ENCODE assay signal across 8 cellular contexts in the genomic region with DNA sequence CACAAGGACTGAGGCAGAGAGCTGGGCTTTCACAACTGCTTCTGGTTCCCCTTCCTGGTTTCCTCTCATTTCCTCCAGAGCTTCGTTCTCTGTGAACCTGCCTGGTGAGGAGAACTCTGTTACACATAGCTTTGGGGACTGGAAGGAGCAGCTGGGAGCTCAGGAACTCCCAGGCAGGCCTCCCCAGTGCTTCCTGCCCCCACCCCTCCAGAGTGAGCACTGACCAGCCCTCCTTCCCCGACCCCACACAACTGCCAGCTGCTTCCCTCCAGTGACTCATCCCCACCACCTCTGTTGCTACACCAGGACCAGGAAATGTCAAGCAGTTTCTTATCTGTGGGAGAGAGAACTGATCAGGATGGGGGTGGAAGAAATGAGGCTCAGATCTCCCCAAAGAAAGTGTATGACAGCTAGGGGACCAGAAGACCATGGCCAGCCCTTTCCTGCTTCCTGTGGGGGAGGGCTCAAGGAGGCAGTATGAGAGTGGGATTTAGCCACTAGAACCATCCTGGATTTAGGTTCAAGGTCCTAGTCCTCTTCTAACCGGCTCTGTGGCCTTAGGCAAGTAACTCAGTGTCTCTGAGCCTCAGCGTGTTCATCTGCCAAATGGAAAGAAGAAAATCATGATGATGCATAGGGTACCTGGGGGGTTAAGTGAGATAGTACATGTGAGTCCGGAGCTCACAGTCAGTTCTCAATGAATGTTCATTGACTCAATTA. TPM values are rescaled to one million over a fixed set of nuclear protein-coding genes. Genes with fewer than 3 reads are reported as not detected.
DNase-seq lines count a peak whose midpoint lies in the region; TF ChIP-seq lines count a peak whose summit lies in the region.

No MANE protein-coding gene starts in this region.

- no peaks in the 10 kb centered on the region for H3K9me2 ChIP-seq in hepatocyte (replicated peaks; ENCODE audit: insufficient read depth)

- DNase-seq in AG04450 (ENCODE audit: low read depth, low spot score) (peak; percentile 58), HL-60 (ENCODE audit: low read depth in 1 of 2, low spot score in 1 of 2) (peak; percentile 90 to 96), WERI-Rb-1 (peak; percentile 75), hepatocyte (ENCODE audit: low spot score) (peak; percentile 84), transverse colon (peak; percentile 66), NCI-H2227 treated with DMSO at 0.1 percent for 48 hours (lab: John Stamatoyannopoulos, UW) (no peak), NCI-H2081 treated with DMSO at 0.1 percent for 48 hours (lab: John Stamatoyannopoulos, UW) (no peak)
- no peak for DNase-seq in activated CD8-positive, alpha-beta memory T cell treated with anti-CD3 and anti-CD28 coated beads, Interleukin-2, amount 50 U/mL, for 48 hours

- intact Hi-C loops in transverse colon (cut with DNase I; ENCODE audit: low total_unique reads) = no loop called here

- H3K27me3 ChIP-seq in AG04450 (ENCODE audit: control insufficient read depth, insufficient read depth, low read length) = peaks cover 44% of the 10 kb centered on the region
- peaks cover 1% of the 10 kb centered on the region for H3K27me3 ChIP-seq in HL-60 (ENCODE audit: insufficient read depth, poor library complexity, severe bottlenecking)
- H3K27me3 ChIP-seq in WERI-Rb-1 (ENCODE audit: insufficient read depth, low read depth, severe bottlenecking) = no peaks in the 10 kb centered on the region
- H3K27me3 ChIP-seq in hepatocyte = peaks cover 2% of the 10 kb centered on the region
- H3K27me3 ChIP-seq in transverse colon = no peaks in the 10 kb centered on the region

- H3K27ac ChIP-seq in AG04450 (ENCODE audit: low read depth, low read length) (peak overlapping the region; percentile 47), HL-60 (replicated peaks) (peak overlapping the region; percentile 65), WERI-Rb-1 (peak overlapping the region; percentile 85), hepatocyte (peak overlapping the region; percentile 47), transverse colon (peak overlapping the region; percentile 46 to 65 (median 62))

- H2AFZ ChIP-seq in hepatocyte = no peak overlapping the region

- H4K20me1 ChIP-seq in hepatocyte (ENCODE audit: insufficient read depth, poor library complexity, severe bottlenecking) = no peaks in the 10 kb centered on the region

- WGBS in hepatocyte (ENCODE audit: low lambda C conversion rate, missing lambda C conversion rate) = 55% methylated on average over 5 of the region's 5 CpGs
- WGBS in transverse colon (ENCODE audit: low coverage in 1 of 2), 2 donors = 0 to 45% methylated on average over 1 to 5 of the region's 5 CpGs

- in situ Hi-C loops in transverse colon (cut with MboI; ENCODE audit: low pct_ligation_motif_present in 1 of 4, low pct_unique_long_range_greater_than_20kb in 1 of 4, low sequenced_read_pairs in 3 of 4) = no loop called here

- TF ChIP-seq CTCF in AG04450 (IDR thresholded peaks at IDR 0.05; ENCODE audit: low read depth, low read length) = no peak
- no peak for TF ChIP-seq CTCF in HL-60 (IDR thresholded peaks at IDR 0.05; ENCODE audit: insufficient read depth, low read length)
- no peak for TF ChIP-seq CTCF in WERI-Rb-1 (IDR thresholded peaks at IDR 0.05; ENCODE audit: low read depth, low read length)
- TF ChIP-seq CTCF in hepatocyte (IDR thresholded peaks at IDR 0.05; ENCODE audit: poor library complexity) = no peak
- no peak for TF ChIP-seq CTCF in transverse colon (IDR thresholded peaks at IDR 0.05)

- H3K79me2 ChIP-seq in hepatocyte = no peaks in the 10 kb centered on the region

- peaks cover 44% of the 10 kb centered on the region for H3K4me1 ChIP-seq in hepatocyte (ENCODE audit: insufficient read depth)
- H3K4me1 ChIP-seq in transverse colon = peaks cover 5 to 70% (median 43%) of the 10 kb centered on the region in 4 donors

- no peaks in the 10 kb centered on the region; the same call in 1 of the 2 replicates for H3K9me3 ChIP-seq in AG04450 (ENCODE audit: control insufficient read depth, insufficient read depth, low read length)
- H3K9me3 ChIP-seq in WERI-Rb-1 (ENCODE audit: severe bottlenecking) = no peaks in the 10 kb centered on the region
- H3K9me3 ChIP-seq in hepatocyte (ENCODE audit: low read depth) = no peaks in the 10 kb centered on the region
- H3K9me3 ChIP-seq in transverse colon = no peaks in the 10 kb centered on the region

- H3K4me3 ChIP-seq in AG04450 (ENCODE audit: low read depth, low read length) = no peak overlapping the region
- no peak overlapping the region for H3K4me3 ChIP-seq in HL-60 (replicated peaks; ENCODE audit: insufficient read depth, low read length)
- H3K4me3 ChIP-seq in WERI-Rb-1 (ENCODE audit: low read depth, low read length) = no peak overlapping the region
- no peak overlapping the region for H3K4me3 ChIP-seq in hepatocyte
- no peak overlapping the region for H3K4me3 ChIP-seq in transverse colon

- CTCF ChIA-PET in AG04450 (lab: Charles Lee) = interaction anchor here (0.5 to 2.5 kb wide), 6 partner anchors 9 to 399 kb away, joined by 3 to 21 read pairs (median 5); no protein-coding TSS in a partner anchor

- H3K4me2 ChIP-seq in hepatocyte = no peak overlapping the region

- POLR2A ChIA-PET in AG04450 (lab: Yijun Ruan, JAX) = interaction anchor here (0.9 kb wide), 1 partner anchor 19 kb away, joined by 4 read pairs; no protein-coding TSS in a partner anchor

- TF ChIP-seq EP300 in transverse colon (IDR thresholded peaks at IDR 0.05; ENCODE audit: low read depth) = no peak

- H3K36me3 ChIP-seq in WERI-Rb-1 = peaks cover 4% of the 10 kb centered on the region
- no peaks in the 10 kb centered on the region for H3K36me3 ChIP-seq in hepatocyte (replicated peaks; ENCODE audit: insufficient read depth, low read depth)
- no peaks in the 10 kb centered on the region for H3K36me3 ChIP-seq in transverse colon

- TF ChIP-seq POLR2A in transverse colon (IDR thresholded peaks at IDR 0.05) = no peak

RNA-seq across cellular contexts. Expression of a gene that starts 4.5 kb away (rescaled TPM):
- polyA plus RNA-seq in AG04450 (2011; rRNA removed) (6.3 and 10.6 TPM in 2 replicates), hepatocyte (41.8 and 51.7 TPM in 2 replicates)
- polyA minus RNA-seq in AG04450 (2011; rRNA and poly(A)+ RNA removed) = 13.4 and 17.3 TPM in 2 replicates
- total RNA-seq in hepatocyte (11.2 and 15.4 TPM in 2 replicates), transverse colon (10 to 100 TPM; 41.5 to 90.0 (median 56.4) TPM)

Comparison
In these comparisons a context has a peak if more than half of its experiments do, and no peak if none do; other contexts are left out.
1. DNase-seq: peak in AG04450 (single experiment), HL-60 (2 of 2), WERI-Rb-1 (single experiment), hepatocyte (single experiment) and transverse colon (single experiment); none in NCI-H2227 treated with DMSO at 0.1 percent for 48 hours (single experiment), activated CD8-positive, alpha-beta memory T cell treated with anti-CD3 and anti-CD28 coated beads, Interleukin-2, amount 50 U/mL, for 48 hours (single experiment) and NCI-H2081 treated with DMSO at 0.1 percent for 48 hours (single experiment).
2. Peak in every context shown above with its lines, with median percentiles within 50 percentile points of each other: H3K27ac ChIP-seq.